ENCODE assay signal across 38 cellular contexts in the genomic region with DNA sequence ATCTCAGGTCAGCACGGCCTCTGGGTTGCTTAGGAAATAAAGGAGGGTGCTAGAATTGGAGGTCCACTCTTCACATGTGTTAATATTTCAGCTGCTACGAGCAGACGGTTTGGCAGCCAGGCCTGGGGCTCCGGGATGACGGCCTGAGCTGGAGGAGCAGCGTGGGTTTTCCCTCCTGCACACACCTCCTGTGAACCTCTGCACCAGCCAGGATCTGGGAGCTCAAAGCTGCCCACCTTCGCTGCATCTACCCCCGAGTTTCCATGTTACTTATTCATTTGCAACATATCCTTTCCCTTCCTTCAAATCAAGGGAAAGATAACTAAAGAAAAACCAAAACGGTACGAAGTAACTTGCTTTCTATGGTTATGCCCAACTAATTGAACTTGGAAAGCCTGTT. TPM values are rescaled to one million over a fixed set of nuclear protein-coding genes. Genes with fewer than 3 reads are reported as not detected.
"Had no signal": no experiment of that assay in that cellular context is flagged by ENCODE, and none has a peak within 500 bp of the region (broad histone marks: within the 10 kb centered on the region; RNA-seq: fewer than 3 reads in every experiment).

No MANE protein-coding gene starts in this region.

- H3K36me3 Mint-ChIP-seq: activated CD4-positive, alpha-beta memory T cell treated with anti-CD3 and anti-CD28 coated beads for 36 hours; activated naive CD4-positive, alpha-beta T cell treated with anti-CD3 and anti-CD28 coated beads, Interleukin-2, amount 50 U/mL, for 72 hours; activated naive CD8-positive, alpha-beta T cell treated with anti-CD3 and anti-CD28 coated beads for 36 hours had no signal

- H3K4me3 ChIP-seq: adrenal gland, body of pancreas, breast epithelium had no signal

- H3K27ac Mint-ChIP-seq: activated B cell treated with CpG ODN at 0.5 μM for 24 hours; activated CD4-positive, alpha-beta memory T cell treated with anti-CD3 and anti-CD28 coated beads for 36 hours; activated CD4-positive, alpha-beta T cell treated with anti-CD3 and anti-CD28 coated beads, Interleukin-2, amount 10 ng/mL, durations not matched to agents 24 days and 14 days; activated CD8-positive, alpha-beta T cell treated with anti-CD3 and anti-CD28 coated beads for 36 hours; activated naive CD4-positive, alpha-beta T cell treated with anti-CD3 and anti-CD28 coated beads for 36 hours; activated naive CD4-positive, alpha-beta T cell treated with anti-CD3 and anti-CD28 coated beads, Interleukin-2, amount 50 U/mL, for 72 hours; activated naive CD8-positive, alpha-beta T cell treated with anti-CD3 and anti-CD28 coated beads for 36 hours; activated T-cell treated with anti-CD3 and anti-CD28 coated beads, Interleukin-2, amount 50 U/mL, for 72 hours; activated T-helper 1 cell treated with anti-CD3 and anti-CD28 coated beads, Interleukin-12 subunit alpha, Interleukin-12 subunit beta, Interleukin-2, Interleukin-4 antibody, amounts not matched to agents 30 ng/mL and 10 ng/mL and 1 ng/mL, durations not matched to agents 14 hours and 24 hours and 36 hours; activated T-helper 17 cell treated with anti-CD3 and anti-CD28 coated beads, Interleukin-2, amount 50 U/mL, for 72 hours; T-helper 1 cell treated with Interleukin-12 subunit alpha and Interleukin-12 subunit beta and Interleukin-4 antibody, amounts not matched to agents 30 μg/mL and 1 μg/mL, for 36 hours; T-helper 2 cell treated with Interferon-gamma antibody and Interleukin-4, amounts not matched to agents 5 μg/mL and 100 μg/mL, for 36 hours had no signal

- DNase-seq: activated B cell treated with CpG ODN at 0.5 μM for 24 hours; activated CD4-positive, alpha-beta memory T cell treated with anti-CD3 and anti-CD28 coated beads for 36 hours; activated CD4-positive, alpha-beta T cell treated with anti-CD3 and anti-CD28 coated beads for 4 hours; activated CD4-positive, alpha-beta T cell treated with anti-CD3 and anti-CD28 coated beads, Interleukin-2, amount 10 ng/mL, durations not matched to agents 24 days and 14 days; activated CD4-positive, alpha-beta T cell treated with anti-CD3 and anti-CD28 coated beads, Interleukin-2, amount 50 U/mL, for 1 hour; activated CD4-positive, alpha-beta T cell treated with anti-CD3 and anti-CD28 coated beads, Interleukin-2, amount 50 U/mL, for 4 hours; activated CD4-positive, CD25-positive, alpha-beta regulatory T cell treated with anti-CD3 and anti-CD28 coated beads, Interleukin-2, amount 50 U/mL, for 72 hours; activated CD8-positive, alpha-beta memory T cell treated with anti-CD3 and anti-CD28 coated beads, Interleukin-2, amount 50 U/mL, for 4 hours; activated CD8-positive, alpha-beta T cell treated with anti-CD3 and anti-CD28 coated beads for 36 hours; activated effector memory CD4-positive, alpha-beta T cell treated with anti-CD3 and anti-CD28 coated beads, Interleukin-2, amount 50 U/mL, for 16 hours; activated gamma-delta T cell treated with Interleukin-2 at 50 U/mL for 16 hours; activated naive CD4-positive, alpha-beta T cell; activated naive CD4-positive, alpha-beta T cell treated with anti-CD3 and anti-CD28 coated beads for 36 hours; activated naive CD4-positive, alpha-beta T cell treated with anti-CD3 and anti-CD28 coated beads, Interleukin-2, amount 50 U/mL, for 16 hours; activated naive CD8-positive, alpha-beta T cell treated with anti-CD3 and anti-CD28 coated beads for 36 hours; activated T-cell treated with anti-CD3 and anti-CD28 coated beads for 4 hours; activated T-cell treated with anti-CD3 and anti-CD28 coated beads, Interleukin-2, amount 50 U/mL, for 1 hour; activated T-cell treated with anti-CD3 and anti-CD28 coated beads, Interleukin-2, amount 50 U/mL, for 4 hours; activated T-cell treated with anti-CD3 and anti-CD28 coated beads, Interleukin-2, amount 50 U/mL, for 72 hours; adrenal gland; amniotic stem cell; aorta; brain microvascular endothelial cell; central memory CD4-positive, alpha-beta T cell; T-helper 1 cell; T-helper 2 cell; T-helper 9 cell had no signal

- H3K9me3 Mint-ChIP-seq: activated B cell treated with CpG ODN at 0.5 μM for 24 hours; activated CD4-positive, alpha-beta memory T cell treated with anti-CD3 and anti-CD28 coated beads for 36 hours; activated CD4-positive, alpha-beta T cell treated with anti-CD3 and anti-CD28 coated beads, Interleukin-2, amount 10 ng/mL, durations not matched to agents 24 days and 14 days; activated CD8-positive, alpha-beta T cell treated with anti-CD3 and anti-CD28 coated beads for 36 hours; activated naive CD4-positive, alpha-beta T cell treated with anti-CD3 and anti-CD28 coated beads for 36 hours; activated naive CD4-positive, alpha-beta T cell treated with anti-CD3 and anti-CD28 coated beads, Interleukin-2, amount 50 U/mL, for 72 hours; activated naive CD8-positive, alpha-beta T cell treated with anti-CD3 and anti-CD28 coated beads for 36 hours; activated T-cell treated with anti-CD3 and anti-CD28 coated beads, Interleukin-2, amount 50 U/mL, for 4 hours; activated T-helper 1 cell treated with anti-CD3 and anti-CD28 coated beads, Interleukin-12 subunit alpha, Interleukin-12 subunit beta, Interleukin-2, Interleukin-4 antibody, amounts not matched to agents 30 ng/mL and 10 ng/mL and 1 ng/mL, durations not matched to agents 14 hours and 24 hours and 36 hours; activated T-helper 17 cell treated with anti-CD3 and anti-CD28 coated beads, Interleukin-2, amount 50 U/mL, for 72 hours; T-helper 1 cell treated with Interleukin-12 subunit alpha and Interleukin-12 subunit beta and Interleukin-4 antibody, amounts not matched to agents 30 μg/mL and 1 μg/mL, for 36 hours; T-helper 2 cell treated with Interferon-gamma antibody and Interleukin-4, amounts not matched to agents 5 μg/mL and 100 μg/mL, for 36 hours had no signal

- H3K27me3 Mint-ChIP-seq: activated B cell treated with CpG ODN at 0.5 μM for 24 hours; activated CD4-positive, alpha-beta T cell treated with anti-CD3 and anti-CD28 coated beads, Interleukin-2, amount 10 ng/mL, durations not matched to agents 24 days and 14 days had no signal

- ATAC-seq: activated CD8-positive, alpha-beta T cell treated with anti-CD3 and anti-CD28 coated beads for 36 hours; activated naive CD4-positive, alpha-beta T cell treated with anti-CD3 and anti-CD28 coated beads, Interleukin-2, amount 50 U/mL, for 72 hours; activated T-cell treated with anti-CD3 and anti-CD28 coated beads, Interleukin-2, amount 50 U/mL, for 4 hours; activated T-cell treated with anti-CD3 and anti-CD28 coated beads, Interleukin-2, amount 50 U/mL, for 72 hours; activated T-helper 17 cell treated with anti-CD3 and anti-CD28 coated beads, Interleukin-2, amount 50 U/mL, for 72 hours; body of pancreas had no signal

- H3K27ac ChIP-seq: adrenal gland, body of pancreas, brain microvascular endothelial cell, breast epithelium, VCaP had no signal

- H3K9me3 ChIP-seq: adrenal gland, body of pancreas, breast epithelium had no signal

- FAIRE-seq: astrocyte, TTC549 had no signal

- H3K27me3 ChIP-seq: adrenal gland, body of pancreas, brain microvascular endothelial cell, breast epithelium had no signal

- H3K4me1 ChIP-seq: adrenal gland, body of pancreas, breast epithelium had no signal

- H3K4me1 Mint-ChIP-seq: activated B cell treated with CpG ODN at 0.5 μM for 24 hours; activated CD4-positive, alpha-beta T cell treated with anti-CD3 and anti-CD28 coated beads, Interleukin-2, amount 10 ng/mL, durations not matched to agents 24 days and 14 days; activated naive CD8-positive, alpha-beta T cell treated with anti-CD3 and anti-CD28 coated beads for 36 hours; activated T-helper 17 cell treated with anti-CD3 and anti-CD28 coated beads, Interleukin-2, amount 50 U/mL, for 72 hours had no signal

- H3K4me3 Mint-ChIP-seq: activated B cell treated with CpG ODN at 0.5 μM for 24 hours; activated CD4-positive, alpha-beta memory T cell treated with anti-CD3 and anti-CD28 coated beads for 36 hours; activated CD4-positive, alpha-beta T cell treated with anti-CD3 and anti-CD28 coated beads, Interleukin-2, amount 10 ng/mL, durations not matched to agents 24 days and 14 days; activated CD8-positive, alpha-beta T cell treated with anti-CD3 and anti-CD28 coated beads for 36 hours; activated naive CD4-positive, alpha-beta T cell treated with anti-CD3 and anti-CD28 coated beads for 36 hours; activated naive CD8-positive, alpha-beta T cell treated with anti-CD3 and anti-CD28 coated beads for 36 hours; activated T-cell treated with anti-CD3 and anti-CD28 coated beads, Interleukin-2, amount 50 U/mL, for 4 hours; activated T-cell treated with anti-CD3 and anti-CD28 coated beads, Interleukin-2, amount 50 U/mL, for 72 hours; activated T-helper 1 cell treated with anti-CD3 and anti-CD28 coated beads, Interleukin-12 subunit alpha, Interleukin-12 subunit beta, Interleukin-2, Interleukin-4 antibody, amounts not matched to agents 30 ng/mL and 10 ng/mL and 1 ng/mL, durations not matched to agents 14 hours and 24 hours and 36 hours; activated T-helper 17 cell treated with anti-CD3 and anti-CD28 coated beads, Interleukin-2, amount 50 U/mL, for 72 hours; T-helper 1 cell treated with Interleukin-12 subunit alpha and Interleukin-12 subunit beta and Interleukin-4 antibody, amounts not matched to agents 30 μg/mL and 1 μg/mL, for 36 hours; T-helper 2 cell treated with Interferon-gamma antibody and Interleukin-4, amounts not matched to agents 5 μg/mL and 100 μg/mL, for 36 hours had no signal

- H3K36me3 ChIP-seq: adrenal gland, brain microvascular endothelial cell, breast epithelium had no signal

RNA-seq across cellular contexts. Expression of gene STOX2, which starts 13.6 kb away (rescaled TPM):
- total RNA-seq: activated B cell treated with CpG ODN at 0.5 μM for 24 hours; activated CD4-positive, alpha-beta memory T cell treated with anti-CD3 and anti-CD28 coated beads for 36 hours; activated CD4-positive, alpha-beta T cell treated with anti-CD3 and anti-CD28 coated beads, Interleukin-2, amount 10 ng/mL, durations not matched to agents 24 days and 14 days; activated CD8-positive, alpha-beta memory T cell treated with anti-CD3 and anti-CD28 coated beads for 36 hours; activated CD8-positive, alpha-beta T cell treated with anti-CD3 and anti-CD28 coated beads for 36 hours; activated naive CD4-positive, alpha-beta T cell treated with anti-CD3 and anti-CD28 coated beads for 36 hours; activated naive CD4-positive, alpha-beta T cell treated with anti-CD3 and anti-CD28 coated beads, Interleukin-2, amount 50 U/mL, for 72 hours; activated naive CD8-positive, alpha-beta T cell treated with anti-CD3 and anti-CD28 coated beads for 36 hours; activated T-cell treated with anti-CD3 and anti-CD28 coated beads, Interleukin-2, amount 50 U/mL, for 4 hours; activated T-helper 1 cell treated with anti-CD3 and anti-CD28 coated beads, Interleukin-12 subunit alpha, Interleukin-12 subunit beta, Interleukin-2, Interleukin-4 antibody, amounts not matched to agents 30 ng/mL and 10 ng/mL and 1 ng/mL, durations not matched to agents 14 hours and 24 hours and 36 hours; activated T-helper 17 cell treated with anti-CD3 and anti-CD28 coated beads, Interleukin-2, amount 50 U/mL, for 72 hours had no signal
